ENCODE assay signal across 10 cellular contexts in genomic region chrX:2685886-2686285, GRCh38.
"Had no signal": no experiment of that assay in that cellular context is flagged by ENCODE, and none has a peak within 500 bp of the region (broad histone marks: within the 10 kb centered on the region; RNA-seq: fewer than 3 reads in every experiment).

No MANE protein-coding gene starts in this region.

- H3K9ac ChIP-seq: KMS-11 had no signal

- H3K4me3 ChIP-seq: GM23338 had no signal

- H3K27ac ChIP-seq: KMS-11 had no signal

- FAIRE-seq: H1, H54, HTR-8/SVneo had no signal

- DNase-seq: H9, HCEC 1CT, HFFc6, Karpas-422, KBM-7 had no signal

- H2AFZ ChIP-seq: GM23338 had no signal

- H3K4me2 ChIP-seq: GM23338, KMS-11 had no signal

- ATAC-seq: GM23338 had no signal
